Comparison of ENCODE assay signal across 17 cellular contexts in the genomic region with DNA sequence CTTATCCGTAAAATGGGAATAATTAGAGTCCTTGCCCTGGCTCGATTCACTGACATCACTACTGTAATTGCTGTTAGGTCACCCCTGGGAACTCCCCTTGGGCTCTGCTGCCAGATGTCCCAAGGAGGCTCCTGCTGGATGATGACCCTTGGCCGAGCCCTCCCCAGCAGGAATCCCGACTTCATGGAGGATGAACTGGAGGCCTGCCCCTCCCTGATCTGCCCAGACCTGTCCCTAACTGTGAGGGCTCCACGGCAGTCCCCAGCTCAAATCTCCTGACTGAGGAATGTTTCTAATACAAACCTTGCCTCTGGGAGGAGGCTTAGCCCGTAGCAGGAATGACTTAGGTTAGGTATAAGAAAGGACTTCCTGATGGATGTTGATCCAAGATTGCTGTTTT.
"Had no signal": no experiment of that assay in that cellular context is flagged by ENCODE, and none has a peak within 500 bp of the region (broad histone marks: within the 10 kb centered on the region; RNA-seq: fewer than 3 reads in every experiment).

No MANE protein-coding gene starts in this region.

- H3K9ac ChIP-seq: parathyroid adenoma had no signal

- H3K9me3 Mint-ChIP-seq: activated CD4-positive, alpha-beta memory T cell treated with anti-CD3 and anti-CD28 coated beads for 36 hours; activated T-cell treated with anti-CD3 and anti-CD28 coated beads, Interleukin-2, amount 50 U/mL, for 4 hours; naive thymus-derived CD4-positive, alpha-beta T cell; stimulated activated memory B cell treated with anti-CD40 and anti-IgM and Interleukin-4, amounts not matched to agents 10 μg/mL and 1 μg/mL and 100 μg/mL, for 72 hours; T-helper 1 cell treated with Interleukin-12 subunit alpha and Interleukin-12 subunit beta and Interleukin-4 antibody, amounts not matched to agents 30 μg/mL and 1 μg/mL, for 36 hours had no signal

- H3K4me3 ChIP-seq: mucosa of descending colon, thyroid gland, vagina had no signal

- H3K27ac Mint-ChIP-seq: activated CD4-positive, alpha-beta memory T cell treated with anti-CD3 and anti-CD28 coated beads for 36 hours; activated naive CD8-positive, alpha-beta T cell; naive thymus-derived CD4-positive, alpha-beta T cell; stimulated activated memory B cell treated with anti-CD40 and anti-IgM and Interleukin-4, amounts not matched to agents 10 μg/mL and 1 μg/mL and 100 μg/mL, for 72 hours; T-helper 1 cell treated with Interleukin-12 subunit alpha and Interleukin-12 subunit beta and Interleukin-4 antibody, amounts not matched to agents 30 μg/mL and 1 μg/mL, for 36 hours had no signal

- H3K27me3 ChIP-seq: thyroid gland, vagina had no signal

- H3K27me3 Mint-ChIP-seq: activated naive CD8-positive, alpha-beta T cell had no signal

- H3K9me3 ChIP-seq: mucosa of descending colon, thyroid gland, vagina had no signal

- H3K36me3 Mint-ChIP-seq: activated CD4-positive, alpha-beta memory T cell treated with anti-CD3 and anti-CD28 coated beads for 36 hours; activated naive CD8-positive, alpha-beta T cell; naive thymus-derived CD4-positive, alpha-beta T cell; stimulated activated memory B cell treated with anti-CD40 and anti-IgM and Interleukin-4, amounts not matched to agents 10 μg/mL and 1 μg/mL and 100 μg/mL, for 72 hours had no signal

- H3K4me1 ChIP-seq: parathyroid adenoma, vagina had no signal

- H3K36me3 ChIP-seq: thyroid gland, vagina, WERI-Rb-1 had no signal

- H3K27ac ChIP-seq: parathyroid adenoma, thyroid gland, vagina, WERI-Rb-1 had no signal

- ATAC-seq: activated T-cell treated with anti-CD3 and anti-CD28 coated beads, Interleukin-2, amount 50 U/mL, for 4 hours; mucosa of descending colon; naive thymus-derived CD4-positive, alpha-beta T cell; stimulated activated memory B cell treated with anti-CD40 and anti-IgM and Interleukin-4, amounts not matched to agents 10 μg/mL and 1 μg/mL and 100 μg/mL, for 72 hours had no signal

- DNase-seq: activated CD4-positive, alpha-beta memory T cell treated with anti-CD3 and anti-CD28 coated beads for 36 hours; activated gamma-delta T cell; activated T-cell treated with anti-CD3 and anti-CD28 coated beads, Interleukin-2, amount 50 U/mL, for 4 hours; amniotic stem cell; cortex of kidney; effector memory CD4-positive, alpha-beta T cell; mucosa of descending colon; naive thymus-derived CD4-positive, alpha-beta T cell; retina; stimulated activated CD4-positive, alpha-beta T cell treated with anti-CD3 and anti-CD28 coated beads, Interleukin-2, amount 100 ng/mL, for 48 hours; thyroid gland; WERI-Rb-1 had no signal

- H3K4me1 Mint-ChIP-seq: stimulated activated memory B cell treated with anti-CD40 and anti-IgM and Interleukin-4, amounts not matched to agents 10 μg/mL and 1 μg/mL and 100 μg/mL, for 72 hours had no signal

- H3K4me3 Mint-ChIP-seq: activated CD4-positive, alpha-beta memory T cell treated with anti-CD3 and anti-CD28 coated beads for 36 hours; activated naive CD8-positive, alpha-beta T cell; activated T-cell treated with anti-CD3 and anti-CD28 coated beads, Interleukin-2, amount 50 U/mL, for 4 hours; naive thymus-derived CD4-positive, alpha-beta T cell; stimulated activated memory B cell treated with anti-CD40 and anti-IgM and Interleukin-4, amounts not matched to agents 10 μg/mL and 1 μg/mL and 100 μg/mL, for 72 hours; T-helper 1 cell treated with Interleukin-12 subunit alpha and Interleukin-12 subunit beta and Interleukin-4 antibody, amounts not matched to agents 30 μg/mL and 1 μg/mL, for 36 hours had no signal
